In genomic region chr14:99759546-99759925, GRCh38 we compare ENCODE assay signal across 20 cellular contexts. TPM values are rescaled to one million over a fixed set of nuclear protein-coding genes. Genes with fewer than 3 reads are reported as not detected.
DNase-seq lines count a peak whose midpoint lies in the region; ATAC-seq, FAIRE-seq and TF ChIP-seq lines count a peak whose summit lies in the region.
"Had no signal": no experiment of that assay in that cellular context is flagged by ENCODE, and none has a peak within 500 bp of the region (broad histone marks: within the 10 kb centered on the region; RNA-seq: fewer than 3 reads in every experiment).

No MANE protein-coding gene starts in this region.

- peaks cover 32% of the 10 kb centered on the region for H3K4me1 Mint-ChIP-seq in astrocyte (ENCODE audit: low read depth, unreplicated experiment)
- H3K4me1 Mint-ChIP-seq: activated CD4-positive, alpha-beta T cell treated with anti-CD3 and anti-CD28 coated beads, Interleukin-2, amount 10 ng/mL, durations not matched to agents 24 days and 14 days had no signal

- FAIRE-seq in astrocyte (lab: Jason Lieb, UNC): no peak
- FAIRE-seq: urothelium cell line had no signal

- H3K36me3 ChIP-seq in astrocyte (ENCODE audit: insufficient read depth, low read length) (no peaks in the 10 kb centered on the region), stomach smooth muscle (ENCODE audit: control insufficient read depth in 2 of 2, insufficient read depth in 2 of 2, low read length in 2 of 2) (peaks cover 0 to 4% of the 10 kb centered on the region in 2 donors)
- H3K36me3 ChIP-seq: gastrocnemius medialis had no signal

- no peaks in the 10 kb centered on the region for H3K27me3 ChIP-seq in astrocyte (ENCODE audit: insufficient read depth, low read length)
- no peaks in the 10 kb centered on the region for H3K27me3 ChIP-seq in stomach smooth muscle (ENCODE audit: control insufficient read depth in 1 of 2, insufficient read depth in 2 of 2, low read length in 2 of 2)
- H3K27me3 ChIP-seq: gastrocnemius medialis had no signal

- H2AFZ ChIP-seq in astrocyte (ENCODE audit: low read depth, low read length): no peak overlapping the region

- H3K36me3 Mint-ChIP-seq in astrocyte (ENCODE audit: low read depth, unreplicated experiment): no peaks in the 10 kb centered on the region

- H3K79me2 ChIP-seq in astrocyte (ENCODE audit: insufficient read depth, low read length): no peaks in the 10 kb centered on the region

- H3K9ac ChIP-seq in astrocyte (ENCODE audit: low read length): peak overlapping the region; percentile 89
- peak overlapping the region in 1 of 2 donors; percentile 29 for H3K9ac ChIP-seq in stomach smooth muscle (ENCODE audit: low read length in 2 of 2)

- H3K4me3 Mint-ChIP-seq in astrocyte (ENCODE audit: unreplicated experiment): no peak overlapping the region
- H3K4me3 Mint-ChIP-seq: activated CD4-positive, alpha-beta T cell treated with anti-CD3 and anti-CD28 coated beads, Interleukin-2, amount 10 ng/mL, durations not matched to agents 24 days and 14 days; stimulated activated naive CD8-positive, alpha-beta T cell treated with anti-CD3 and anti-CD28 coated beads, Interleukin-15, Interleukin-2, amounts not matched to agents 100 ng/mL and 50 ng/mL, for 24 hours had no signal

- no peak overlapping the region for H3K27ac Mint-ChIP-seq in astrocyte (ENCODE audit: unreplicated experiment)
- H3K27ac Mint-ChIP-seq: activated CD4-positive, alpha-beta T cell treated with anti-CD3 and anti-CD28 coated beads, Interleukin-2, amount 10 ng/mL, durations not matched to agents 24 days and 14 days; stimulated activated naive CD8-positive, alpha-beta T cell treated with anti-CD3 and anti-CD28 coated beads, Interleukin-15, Interleukin-2, amounts not matched to agents 100 ng/mL and 50 ng/mL, for 24 hours had no signal

- H3K9me3 ChIP-seq in astrocyte (ENCODE audit: insufficient read depth, low read depth, low read length) (no peaks in the 10 kb centered on the region), stomach smooth muscle (ENCODE audit: control insufficient read depth in 2 of 2, low read length in 2 of 2) (no peaks in the 10 kb centered on the region)
- H3K9me3 ChIP-seq: Caco-2, gastrocnemius medialis had no signal

- peaks cover 3% of the 10 kb centered on the region for H3K9me3 Mint-ChIP-seq in astrocyte (ENCODE audit: unreplicated experiment)
- H3K9me3 Mint-ChIP-seq: activated CD4-positive, alpha-beta T cell treated with anti-CD3 and anti-CD28 coated beads, Interleukin-2, amount 10 ng/mL, durations not matched to agents 24 days and 14 days; stimulated activated naive CD8-positive, alpha-beta T cell treated with anti-CD3 and anti-CD28 coated beads, Interleukin-15, Interleukin-2, amounts not matched to agents 100 ng/mL and 50 ng/mL, for 24 hours had no signal

- peaks cover 14% of the 10 kb centered on the region for H3K27me3 Mint-ChIP-seq in astrocyte (ENCODE audit: low read depth, unreplicated experiment)

- H3K27ac ChIP-seq in astrocyte (ENCODE audit: low read depth, low read length) (peak overlapping the region; percentile 100), stomach smooth muscle (ENCODE audit: low read length) (peak overlapping the region; percentile 83)
- H3K27ac ChIP-seq: gastrocnemius medialis had no signal

- TF ChIP-seq CTCF in astrocyte (IDR thresholded peaks at IDR 0.05; ENCODE audit: insufficient read depth, low read depth, low read length): no peak

- H3K4me2 ChIP-seq in astrocyte (ENCODE audit: low read length): no peak overlapping the region

- no peaks in the 10 kb centered on the region for H4K20me1 ChIP-seq in astrocyte (ENCODE audit: insufficient read depth, low read length)

- DNase-seq in astrocyte (ENCODE audit: low read depth): no peak
- DNase-seq in left cardiac atrium: no peak
- no peak for DNase-seq in RPMI8226
- no peak for DNase-seq in stimulated activated CD4-positive, alpha-beta T cell treated with anti-CD3 and anti-CD28 coated beads, Interleukin-4, amount 100 ng/mL, for 1 hour
- DNase-seq: activated CD4-positive, alpha-beta T cell treated with anti-CD3 and anti-CD28 coated beads, Interleukin-2, amount 10 ng/mL, durations not matched to agents 24 days and 14 days; activated CD8-positive, alpha-beta memory T cell treated with anti-CD3 and anti-CD28 coated beads, Interleukin-2, amount 50 U/mL, for 4 hours; activated naive CD4-positive, alpha-beta T cell; anterior cingulate cortex; Caco-2; gastrocnemius medialis; NCI-H1417 treated with DMSO at 0.1 percent for 48 hours; nucleus accumbens; stimulated activated CD4-positive, alpha-beta T cell treated with anti-CD3 and anti-CD28 coated beads, Interleukin-1b, Interleukin-23, amount 100 ng/mL, for 48 hours had no signal

- intact Hi-C loops in left cardiac atrium (cut with DNase I): loop anchor here in 1 of 2 donors (5.0 kb wide), 1 partner anchor 33 kb away; the partner anchor contains the start of gene EML1

- ATAC-seq in GM21786 (IDR thresholded peaks at IDR 0.05; ENCODE audit: unreplicated experiment): peak; percentile 44
- peak; percentile 33 to 77 for ATAC-seq in left cardiac atrium
- no peak for ATAC-seq in HG02973 (IDR thresholded peaks at IDR 0.05; ENCODE audit: unreplicated experiment)
- ATAC-seq: gastrocnemius medialis, sciatic nerve, SK-N-SH treated with all-trans-retinoic acid at 6 μM for 48 hours had no signal

- H3K4me1 ChIP-seq in astrocyte (ENCODE audit: insufficient read depth, low read length) (peaks cover 48% of the 10 kb centered on the region), stomach smooth muscle (ENCODE audit: control insufficient read depth, insufficient read depth, low read length) (peaks cover 79% of the 10 kb centered on the region)
- H3K4me1 ChIP-seq: Caco-2 had no signal

- H3K4me3 ChIP-seq in astrocyte (ENCODE audit: insufficient read depth, low read depth, low read length): no peak overlapping the region
- no peak overlapping the region for H3K4me3 ChIP-seq in stomach smooth muscle (ENCODE audit: low read length in 2 of 2)
- H3K4me3 ChIP-seq: gastrocnemius medialis had no signal

RNA-seq across cellular contexts. Expression of gene EML1, which starts 33.7 kb away (rescaled TPM):
- total RNA-seq in astrocyte: 17.1 and 23.5 TPM in 2 replicates
- total RNA-seq in left cardiac atrium: 10 to 100 TPM; 23.7 to 24.6 TPM
